ENCODE assay signal across 1 cellular context in the genomic region with DNA sequence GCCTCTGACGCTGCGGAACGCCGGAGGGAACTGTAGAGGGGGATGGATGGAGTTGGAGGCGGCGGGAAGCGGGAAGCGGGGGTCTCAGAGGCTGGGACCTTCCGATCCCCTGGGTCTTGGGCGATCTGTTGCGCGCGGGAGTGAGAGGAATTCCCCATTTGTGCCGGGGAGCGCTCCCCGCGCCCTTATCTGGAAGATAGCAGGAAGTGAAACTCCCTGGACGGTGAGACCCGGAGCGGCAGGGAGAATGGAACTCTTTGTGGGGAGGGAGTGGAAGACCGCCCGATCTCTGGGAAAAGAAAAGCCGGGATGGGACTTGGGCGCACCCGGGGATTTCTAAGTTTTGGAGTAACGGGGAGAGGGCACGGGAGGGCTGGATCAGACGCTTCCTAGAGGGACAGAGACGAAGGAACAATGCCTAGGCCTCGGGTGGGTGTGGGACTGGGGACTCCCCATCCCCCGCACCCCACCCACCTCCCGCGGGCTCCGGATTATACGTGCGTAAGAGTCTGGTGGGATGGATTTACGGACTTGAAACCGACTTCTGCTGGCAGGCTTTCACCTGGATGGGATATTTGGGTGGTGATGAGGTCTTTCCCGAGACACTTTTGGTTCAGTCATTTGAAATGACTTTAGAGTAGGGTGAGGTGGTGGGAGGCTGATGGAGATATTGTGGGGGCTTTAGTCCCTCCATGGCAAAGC.
A peak's percentile ranks its signal among the peaks of the same experiment; 100 is the strongest.
TF ChIP-seq lines count a peak whose summit lies in the region.

No MANE protein-coding gene starts in this region.

TF ChIP-seq in HepG2, 621 proteins besides CTCF, POLR2A, EP300 and RAD21 (continues in another document):
- TF ChIP-seq ZNF670 (CRISPR knock-in tag; IDR thresholded peaks at IDR 0.05; ENCODE audit: borderline replicate concordance) = no peak
- no peak for TF ChIP-seq ZBTB38 (CRISPR knock-in tag; IDR thresholded peaks at IDR 0.05)
- TF ChIP-seq, protein P1, sequence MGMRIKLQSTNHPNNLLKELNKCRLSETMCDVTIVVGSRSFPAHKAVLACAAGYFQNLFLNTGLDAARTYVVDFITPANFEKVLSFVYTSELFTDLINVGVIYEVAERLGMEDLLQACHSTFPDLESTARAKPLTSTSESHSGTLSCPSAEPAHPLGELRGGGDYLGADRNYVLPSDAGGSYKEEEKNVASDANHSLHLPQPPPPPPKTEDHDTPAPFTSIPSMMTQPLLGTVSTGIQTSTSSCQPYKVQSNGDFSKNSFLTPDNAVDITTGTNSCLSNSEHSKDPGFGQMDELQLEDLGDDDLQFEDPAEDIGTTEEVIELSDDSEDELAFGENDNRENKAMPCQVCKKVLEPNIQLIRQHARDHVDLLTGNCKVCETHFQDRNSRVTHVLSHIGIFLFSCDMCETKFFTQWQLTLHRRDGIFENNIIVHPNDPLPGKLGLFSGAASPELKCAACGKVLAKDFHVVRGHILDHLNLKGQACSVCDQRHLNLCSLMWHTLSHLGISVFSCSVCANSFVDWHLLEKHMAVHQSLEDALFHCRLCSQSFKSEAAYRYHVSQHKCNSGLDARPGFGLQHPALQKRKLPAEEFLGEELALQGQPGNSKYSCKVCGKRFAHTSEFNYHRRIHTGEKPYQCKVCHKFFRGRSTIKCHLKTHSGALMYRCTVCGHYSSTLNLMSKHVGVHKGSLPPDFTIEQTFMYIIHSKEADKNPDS (CRISPR knock-in tag; IDR thresholded peaks at IDR 0.05) = no peak
- no peak; the same call in 1 of the 2 replicates for TF ChIP-seq ZNF17 (CRISPR knock-in tag; IDR thresholded peaks at IDR 0.05)
- TF ChIP-seq FOXC1 (CRISPR knock-in tag; IDR thresholded peaks at IDR 0.05; ENCODE audit: borderline replicate concordance) = no peak
- TF ChIP-seq, protein P2, sequence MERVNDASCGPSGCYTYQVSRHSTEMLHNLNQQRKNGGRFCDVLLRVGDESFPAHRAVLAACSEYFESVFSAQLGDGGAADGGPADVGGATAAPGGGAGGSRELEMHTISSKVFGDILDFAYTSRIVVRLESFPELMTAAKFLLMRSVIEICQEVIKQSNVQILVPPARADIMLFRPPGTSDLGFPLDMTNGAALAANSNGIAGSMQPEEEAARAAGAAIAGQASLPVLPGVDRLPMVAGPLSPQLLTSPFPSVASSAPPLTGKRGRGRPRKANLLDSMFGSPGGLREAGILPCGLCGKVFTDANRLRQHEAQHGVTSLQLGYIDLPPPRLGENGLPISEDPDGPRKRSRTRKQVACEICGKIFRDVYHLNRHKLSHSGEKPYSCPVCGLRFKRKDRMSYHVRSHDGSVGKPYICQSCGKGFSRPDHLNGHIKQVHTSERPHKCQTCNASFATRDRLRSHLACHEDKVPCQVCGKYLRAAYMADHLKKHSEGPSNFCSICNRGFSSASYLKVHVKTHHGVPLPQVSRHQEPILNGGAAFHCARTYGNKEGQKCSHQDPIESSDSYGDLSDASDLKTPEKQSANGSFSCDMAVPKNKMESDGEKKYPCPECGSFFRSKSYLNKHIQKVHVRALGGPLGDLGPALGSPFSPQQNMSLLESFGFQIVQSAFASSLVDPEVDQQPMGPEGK (CRISPR knock-in tag; IDR thresholded peaks at IDR 0.05) = no peak
- TF ChIP-seq, protein P3, sequence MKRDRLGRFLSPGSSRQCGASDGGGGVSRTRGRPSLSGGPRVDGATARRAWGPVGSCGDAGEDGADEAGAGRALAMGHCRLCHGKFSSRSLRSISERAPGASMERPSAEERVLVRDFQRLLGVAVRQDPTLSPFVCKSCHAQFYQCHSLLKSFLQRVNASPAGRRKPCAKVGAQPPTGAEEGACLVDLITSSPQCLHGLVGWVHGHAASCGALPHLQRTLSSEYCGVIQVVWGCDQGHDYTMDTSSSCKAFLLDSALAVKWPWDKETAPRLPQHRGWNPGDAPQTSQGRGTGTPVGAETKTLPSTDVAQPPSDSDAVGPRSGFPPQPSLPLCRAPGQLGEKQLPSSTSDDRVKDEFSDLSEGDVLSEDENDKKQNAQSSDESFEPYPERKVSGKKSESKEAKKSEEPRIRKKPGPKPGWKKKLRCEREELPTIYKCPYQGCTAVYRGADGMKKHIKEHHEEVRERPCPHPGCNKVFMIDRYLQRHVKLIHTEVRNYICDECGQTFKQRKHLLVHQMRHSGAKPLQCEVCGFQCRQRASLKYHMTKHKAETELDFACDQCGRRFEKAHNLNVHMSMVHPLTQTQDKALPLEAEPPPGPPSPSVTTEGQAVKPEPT (CRISPR knock-in tag; IDR thresholded peaks at IDR 0.05; ENCODE audit: low read depth) = no peak; the same call in 1 of the 2 replicates
- no peak for TF ChIP-seq FOXA1 (IDR thresholded peaks at IDR 0.05)
- no peak for TF ChIP-seq FOXA1 (CRISPR knock-in tag; IDR thresholded peaks at IDR 0.05)
- no peak; the same call in 1 of the 2 replicates for TF ChIP-seq REL (CRISPR knock-in tag; conservative IDR thresholded peaks at IDR 0.05)
- TF ChIP-seq, protein P4, sequence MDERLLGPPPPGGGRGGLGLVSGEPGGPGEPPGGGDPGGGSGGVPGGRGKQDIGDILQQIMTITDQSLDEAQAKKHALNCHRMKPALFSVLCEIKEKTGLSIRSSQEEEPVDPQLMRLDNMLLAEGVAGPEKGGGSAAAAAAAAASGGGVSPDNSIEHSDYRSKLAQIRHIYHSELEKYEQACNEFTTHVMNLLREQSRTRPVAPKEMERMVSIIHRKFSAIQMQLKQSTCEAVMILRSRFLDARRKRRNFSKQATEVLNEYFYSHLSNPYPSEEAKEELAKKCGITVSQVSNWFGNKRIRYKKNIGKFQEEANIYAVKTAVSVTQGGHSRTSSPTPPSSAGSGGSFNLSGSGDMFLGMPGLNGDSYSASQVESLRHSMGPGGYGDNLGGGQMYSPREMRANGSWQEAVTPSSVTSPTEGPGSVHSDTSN (CRISPR knock-in tag; IDR thresholded peaks at IDR 0.05) = no peak
- no peak for TF ChIP-seq ZNF614 (CRISPR knock-in tag; IDR thresholded peaks at IDR 0.05; ENCODE audit: borderline replicate concordance)
- TF ChIP-seq ZNF251 (CRISPR knock-in tag; IDR thresholded peaks at IDR 0.05) = 0 out of 2 replicates have a peak, but pooled peaks have one; percentile 4
- TF ChIP-seq, protein P5, sequence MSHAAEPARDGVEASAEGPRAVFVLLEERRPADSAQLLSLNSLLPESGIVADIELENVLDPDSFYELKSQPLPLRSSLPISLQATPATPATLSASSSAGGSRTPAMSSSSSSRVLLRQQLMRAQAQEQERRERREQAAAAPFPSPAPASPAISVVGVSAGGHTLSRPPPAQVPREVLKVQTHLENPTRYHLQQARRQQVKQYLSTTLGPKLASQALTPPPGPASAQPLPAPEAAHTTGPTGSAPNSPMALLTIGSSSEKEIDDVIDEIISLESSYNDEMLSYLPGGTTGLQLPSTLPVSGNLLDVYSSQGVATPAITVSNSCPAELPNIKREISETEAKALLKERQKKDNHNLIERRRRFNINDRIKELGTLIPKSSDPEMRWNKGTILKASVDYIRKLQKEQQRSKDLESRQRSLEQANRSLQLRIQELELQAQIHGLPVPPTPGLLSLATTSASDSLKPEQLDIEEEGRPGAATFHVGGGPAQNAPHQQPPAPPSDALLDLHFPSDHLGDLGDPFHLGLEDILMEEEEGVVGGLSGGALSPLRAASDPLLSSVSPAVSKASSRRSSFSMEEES (CRISPR knock-in tag; IDR thresholded peaks at IDR 0.05) = no peak
- no peak for TF ChIP-seq CREM (IDR thresholded peaks at IDR 0.05)
- no peak for TF ChIP-seq CREM (CRISPR knock-in tag; IDR thresholded peaks at IDR 0.05)
- TF ChIP-seq, protein P6, sequence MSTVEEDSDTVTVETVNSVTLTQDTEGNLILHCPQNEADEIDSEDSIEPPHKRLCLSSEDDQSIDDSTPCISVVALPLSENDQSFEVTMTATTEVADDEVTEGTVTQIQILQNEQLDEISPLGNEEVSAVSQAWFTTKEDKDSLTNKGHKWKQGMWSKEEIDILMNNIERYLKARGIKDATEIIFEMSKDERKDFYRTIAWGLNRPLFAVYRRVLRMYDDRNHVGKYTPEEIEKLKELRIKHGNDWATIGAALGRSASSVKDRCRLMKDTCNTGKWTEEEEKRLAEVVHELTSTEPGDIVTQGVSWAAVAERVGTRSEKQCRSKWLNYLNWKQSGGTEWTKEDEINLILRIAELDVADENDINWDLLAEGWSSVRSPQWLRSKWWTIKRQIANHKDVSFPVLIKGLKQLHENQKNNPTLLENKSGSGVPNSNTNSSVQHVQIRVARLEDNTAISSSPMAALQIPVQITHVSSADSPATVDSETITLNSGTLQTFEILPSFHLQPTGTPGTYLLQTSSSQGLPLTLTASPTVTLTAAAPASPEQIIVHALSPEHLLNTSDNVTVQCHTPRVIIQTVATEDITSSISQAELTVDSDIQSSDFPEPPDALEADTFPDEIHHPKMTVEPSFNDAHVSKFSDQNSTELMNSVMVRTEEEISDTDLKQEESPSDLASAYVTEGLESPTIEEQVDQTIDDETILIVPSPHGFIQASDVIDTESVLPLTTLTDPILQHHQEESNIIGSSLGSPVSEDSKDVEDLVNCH (CRISPR knock-in tag; IDR thresholded peaks at IDR 0.05) = no peak
- no peak; the same call in 1 of the 2 replicates for TF ChIP-seq ESRRA (CRISPR knock-in tag; IDR thresholded peaks at IDR 0.05; ENCODE audit: low read depth)
- no peak for TF ChIP-seq ZBTB20 (CRISPR knock-in tag; IDR thresholded peaks at IDR 0.05; ENCODE audit: borderline replicate concordance, low read depth)
- no peak for TF ChIP-seq ZNF557 (CRISPR knock-in tag; IDR thresholded peaks at IDR 0.05)
- no peak for TF ChIP-seq CREB1 (IDR thresholded peaks at IDR 0.05)
- no peak for TF ChIP-seq CREB1 (CRISPR knock-in tag; IDR thresholded peaks at IDR 0.05)
- TF ChIP-seq, protein P7, sequence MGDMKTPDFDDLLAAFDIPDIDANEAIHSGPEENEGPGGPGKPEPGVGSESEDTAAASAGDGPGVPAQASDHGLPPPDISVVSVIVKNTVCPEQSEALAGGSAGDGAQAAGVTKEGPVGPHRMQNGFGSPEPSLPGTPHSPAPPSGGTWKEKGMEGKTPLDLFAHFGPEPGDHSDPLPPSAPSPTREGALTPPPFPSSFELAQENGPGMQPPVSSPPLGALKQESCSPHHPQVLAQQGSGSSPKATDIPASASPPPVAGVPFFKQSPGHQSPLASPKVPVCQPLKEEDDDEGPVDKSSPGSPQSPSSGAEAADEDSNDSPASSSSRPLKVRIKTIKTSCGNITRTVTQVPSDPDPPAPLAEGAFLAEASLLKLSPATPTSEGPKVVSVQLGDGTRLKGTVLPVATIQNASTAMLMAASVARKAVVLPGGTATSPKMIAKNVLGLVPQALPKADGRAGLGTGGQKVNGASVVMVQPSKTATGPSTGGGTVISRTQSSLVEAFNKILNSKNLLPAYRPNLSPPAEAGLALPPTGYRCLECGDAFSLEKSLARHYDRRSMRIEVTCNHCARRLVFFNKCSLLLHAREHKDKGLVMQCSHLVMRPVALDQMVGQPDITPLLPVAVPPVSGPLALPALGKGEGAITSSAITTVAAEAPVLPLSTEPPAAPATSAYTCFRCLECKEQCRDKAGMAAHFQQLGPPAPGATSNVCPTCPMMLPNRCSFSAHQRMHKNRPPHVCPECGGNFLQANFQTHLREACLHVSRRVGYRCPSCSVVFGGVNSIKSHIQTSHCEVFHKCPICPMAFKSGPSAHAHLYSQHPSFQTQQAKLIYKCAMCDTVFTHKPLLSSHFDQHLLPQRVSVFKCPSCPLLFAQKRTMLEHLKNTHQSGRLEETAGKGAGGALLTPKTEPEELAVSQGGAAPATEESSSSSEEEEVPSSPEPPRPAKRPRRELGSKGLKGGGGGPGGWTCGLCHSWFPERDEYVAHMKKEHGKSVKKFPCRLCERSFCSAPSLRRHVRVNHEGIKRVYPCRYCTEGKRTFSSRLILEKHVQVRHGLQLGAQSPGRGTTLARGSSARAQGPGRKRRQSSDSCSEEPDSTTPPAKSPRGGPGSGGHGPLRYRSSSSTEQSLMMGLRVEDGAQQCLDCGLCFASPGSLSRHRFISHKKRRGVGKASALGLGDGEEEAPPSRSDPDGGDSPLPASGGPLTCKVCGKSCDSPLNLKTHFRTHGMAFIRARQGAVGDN (CRISPR knock-in tag; IDR thresholded peaks at IDR 0.05) = 0 out of 2 replicates have a peak, but pooled peaks have one; percentile 9
- TF ChIP-seq, protein P8, sequence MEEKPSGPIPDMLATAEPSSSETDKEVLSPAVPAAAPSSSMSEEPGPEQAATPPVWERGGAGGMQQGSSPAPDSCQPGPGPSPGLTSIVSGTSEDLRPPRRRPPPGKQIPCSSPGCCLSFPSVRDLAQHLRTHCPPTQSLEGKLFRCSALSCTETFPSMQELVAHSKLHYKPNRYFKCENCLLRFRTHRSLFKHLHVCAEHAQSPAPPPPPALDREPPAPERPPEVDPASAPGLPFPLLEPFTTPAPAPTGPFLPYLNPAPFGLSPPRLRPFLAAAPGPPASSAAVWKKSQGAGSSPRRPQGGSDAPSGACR (CRISPR knock-in tag; IDR thresholded peaks at IDR 0.05) = no peak
- 0 out of 2 replicates have a peak, but pooled peaks have one; percentile 40 for TF ChIP-seq MTF1 (CRISPR knock-in tag; IDR thresholded peaks at IDR 0.05)
- TF ChIP-seq ZNF12 (CRISPR knock-in tag; IDR thresholded peaks at IDR 0.05) = no peak
- no peak for TF ChIP-seq KLF16 (CRISPR knock-in tag; IDR thresholded peaks at IDR 0.05)
- TF ChIP-seq GTF2F1 (IDR thresholded peaks at IDR 0.05; ENCODE audit: low read length) = no peak
- TF ChIP-seq FOXM1 (CRISPR knock-in tag; IDR thresholded peaks at IDR 0.05) = no peak
- TF ChIP-seq ARNTL (CRISPR knock-in tag; IDR thresholded peaks at IDR 0.05) = peak; percentile 22; the same call in 1 of the 2 replicates
- no peak for TF ChIP-seq HOXA7 (CRISPR knock-in tag; IDR thresholded peaks at IDR 0.05)
- TF ChIP-seq ZNF615 (CRISPR knock-in tag; IDR thresholded peaks at IDR 0.05; ENCODE audit: borderline replicate concordance) = peak; percentile 7; the same call in 1 of the 2 replicates
- peak; percentile 2 for TF ChIP-seq AGO2 (optimal IDR thresholded peaks at IDR 0.05; ENCODE audit: low read depth, low read length)
- no peak for TF ChIP-seq ZNF24 (IDR thresholded peaks at IDR 0.05)
- no peak for TF ChIP-seq ZNF326 (CRISPR knock-in tag; IDR thresholded peaks at IDR 0.05; ENCODE audit: borderline replicate concordance)
- TF ChIP-seq KMT2A (CRISPR knock-in tag; IDR thresholded peaks at IDR 0.05) = 0 out of 2 replicates have a peak, but pooled peaks have one; percentile 6
- no peak; the same call in 1 of the 2 replicates for TF ChIP-seq ZNF746 (CRISPR knock-in tag; IDR thresholded peaks at IDR 0.05)
